11 cellular contexts compared by ENCODE assay signal in the genomic region with DNA sequence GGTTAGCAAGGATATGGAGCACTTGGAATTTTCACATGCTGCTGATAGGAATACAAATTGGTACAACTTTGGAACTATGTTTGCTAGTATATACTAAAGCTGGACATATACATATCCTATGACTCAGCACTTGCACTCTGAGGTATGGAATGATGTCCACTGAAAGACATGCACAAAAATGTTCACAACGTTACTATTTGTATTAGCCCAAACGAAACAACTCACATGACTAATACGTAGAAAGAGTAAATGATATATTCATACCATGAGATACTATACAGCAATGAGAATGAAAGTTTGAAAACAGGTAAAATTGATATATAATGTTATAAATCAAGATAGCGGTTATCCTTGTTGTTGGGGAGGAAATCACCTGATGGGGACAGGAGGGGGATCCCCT. TPM values are rescaled to one million over a fixed set of nuclear protein-coding genes. Genes with fewer than 3 reads are reported as not detected.
A peak's percentile ranks its signal among the peaks of the same experiment; 100 is the strongest.
DNase-seq lines count a peak whose midpoint lies in the region; ATAC-seq, FAIRE-seq and TF ChIP-seq lines count a peak whose summit lies in the region.
"Had no signal": no experiment of that assay in that cellular context is flagged by ENCODE, and none has a peak within 500 bp of the region (broad histone marks: within the 10 kb centered on the region; RNA-seq: fewer than 3 reads in every experiment).

No MANE protein-coding gene starts in this region.

- H3K79me2 ChIP-seq in K562 (ENCODE audit: control insufficient read depth, insufficient read depth, low read length), result no peaks in the 10 kb centered on the region

- peaks cover 0 to 2% of the 10 kb centered on the region in 2 experiments; a peak in 2 of 5 replicates for H3K4me1 ChIP-seq in K562 (replicated peaks in 1 of 2; ENCODE audit: control insufficient read depth in 2 of 2, insufficient read depth in 2 of 2, low read length in 2 of 2)

- no TSS peak for BruUV-seq in K562 (replicated peaks; lab: Mats Ljungman, UMichigan)

- TF ChIP-seq EP300 in K562 (IDR thresholded peaks at IDR 0.05; ENCODE audit: low read length), result no peak

- no peaks in the 10 kb centered on the region for H3K27me3 Mint-ChIP-seq in activated CD8-positive, alpha-beta memory T cell treated with anti-CD3 and anti-CD28 coated beads, Interleukin-2, amount 10 ng/mL, durations not matched to agents 7 days and 5 days

- H3K27ac Mint-ChIP-seq in activated CD8-positive, alpha-beta memory T cell treated with anti-CD3 and anti-CD28 coated beads, Interleukin-2, amount 10 ng/mL, durations not matched to agents 7 days and 5 days, result no peak overlapping the region

- H3K9me3 ChIP-seq in K562 (replicated peaks; ENCODE audit: control insufficient read depth, insufficient read depth, low read depth, low read length), result no peaks in the 10 kb centered on the region
- H3K9me3 ChIP-seq: BLaER1 treated with 17β-estradiol and CSF1 and Interleukin-3, amounts not matched to agents 10 nM and 100 nM; heart left ventricle had no signal

- no peak overlapping the region for H3K9ac ChIP-seq in K562 (ENCODE audit: insufficient read depth in 1 of 2, low read depth in 2 of 2, low read length in 2 of 2)
- H3K9ac ChIP-seq: BLaER1 treated with 17β-estradiol and CSF1 and Interleukin-3, amounts not matched to agents 10 nM and 100 nM had no signal

- H3K27ac ChIP-seq in K562 (ENCODE audit: extremely low read depth, low read depth, low read length), result no peak overlapping the region
- H3K27ac ChIP-seq: BLaER1 treated with 17β-estradiol and CSF1 and Interleukin-3, amounts not matched to agents 10 nM and 100 nM; heart left ventricle had no signal

- H2AFZ ChIP-seq in K562 (ENCODE audit: low read depth, low read length), result no peak overlapping the region

- no peaks in the 10 kb centered on the region for H4K20me1 ChIP-seq in K562 (replicated peaks; ENCODE audit: control insufficient read depth, insufficient read depth, low read length)
- H4K20me1 ChIP-seq: BLaER1 treated with 17β-estradiol and CSF1 and Interleukin-3, amounts not matched to agents 10 nM and 100 nM had no signal

- no peaks in the 10 kb centered on the region for H3K9me1 ChIP-seq in K562 (ENCODE audit: control insufficient read depth, insufficient read depth, low read length)

- in situ Hi-C loops in K562 (cut with MboI), result no loop called here

- DNase-seq in ELR (ENCODE audit: low read depth) (peak; percentile 83), K562 (ENCODE audit: extremely low read depth in 1 of 4, low spot score in 3 of 4) (no peak), Ammon's horn (ENCODE audit: low spot score) (no peak), NCI-H226 (no peak)
- no peak for DNase-seq in activated CD8-positive, alpha-beta memory T cell treated with anti-CD3 and anti-CD28 coated beads, Interleukin-2, amount 10 ng/mL, durations not matched to agents 7 days and 5 days
- DNase-seq: heart left ventricle, left ventricle myocardium superior had no signal

- H3K36me3 Mint-ChIP-seq in activated CD8-positive, alpha-beta memory T cell treated with anti-CD3 and anti-CD28 coated beads, Interleukin-2, amount 10 ng/mL, durations not matched to agents 7 days and 5 days, result peaks cover 15% of the 10 kb centered on the region

- H3K4me1 Mint-ChIP-seq in activated CD8-positive, alpha-beta memory T cell treated with anti-CD3 and anti-CD28 coated beads, Interleukin-2, amount 10 ng/mL, durations not matched to agents 7 days and 5 days, result peaks cover 36% of the 10 kb centered on the region

- H3K9me3 Mint-ChIP-seq in activated CD8-positive, alpha-beta memory T cell treated with anti-CD3 and anti-CD28 coated beads, Interleukin-2, amount 10 ng/mL, durations not matched to agents 7 days and 5 days (ENCODE audit: low read depth), result peaks cover 2% of the 10 kb centered on the region

- H3K4me3 ChIP-seq in K562, result no peak overlapping the region
- H3K4me3 ChIP-seq: BLaER1 treated with 17β-estradiol and CSF1 and Interleukin-3, amounts not matched to agents 10 nM and 100 nM; heart left ventricle had no signal

- TF ChIP-seq RAD21 in K562 (CRISPR knock-in tag; conservative IDR thresholded peaks at IDR 0.05 in 1 of 2, IDR thresholded peaks at IDR 0.05 in 1 of 2), result no peak

- CTCF ChIA-PET in K562 (lab: Yijun Ruan, JAX; ENCODE audit: low intra/inter-chr PET ratio), result no interaction called here
- CTCF ChIA-PET in activated CD8-positive, alpha-beta memory T cell treated with anti-CD3 and anti-CD28 coated beads, Interleukin-2, amount 10 ng/mL, durations not matched to agents 7 days and 5 days (lab: Charles Lee), result no interaction called here

- TF ChIP-seq CTCF in K562 (IDR thresholded peaks at IDR 0.05 in 2 of 3, conservative IDR thresholded peaks at IDR 0.05 in 1 of 3; ENCODE audit: insufficient read depth in 2 of 3, low read depth in 1 of 3, low read length in 3 of 3), result no peak

- FAIRE-seq in K562 (lab: Jason Lieb, UNC), result no peak

- H3K36me3 ChIP-seq in K562 (ENCODE audit: control insufficient read depth, insufficient read depth, low read length), result no peaks in the 10 kb centered on the region
- H3K36me3 ChIP-seq: BLaER1 treated with 17β-estradiol and CSF1 and Interleukin-3, amounts not matched to agents 10 nM and 100 nM; heart left ventricle had no signal

- no peak overlapping the region for H3K4me3 Mint-ChIP-seq in activated CD8-positive, alpha-beta memory T cell treated with anti-CD3 and anti-CD28 coated beads, Interleukin-2, amount 10 ng/mL, durations not matched to agents 7 days and 5 days

- ATAC-seq in GM19025 (IDR thresholded peaks at IDR 0.05; ENCODE audit: low read depth, unreplicated experiment) (peak; percentile 45), HG03060 (IDR thresholded peaks at IDR 0.05; ENCODE audit: low read depth, unreplicated experiment) (peak; percentile 35), K562 (peak; percentile 59; the same call in 2 of the 3 replicates), GM21367 (IDR thresholded peaks at IDR 0.05; ENCODE audit: unreplicated experiment) (no peak)
- no peak for ATAC-seq in activated CD8-positive, alpha-beta memory T cell treated with anti-CD3 and anti-CD28 coated beads, Interleukin-2, amount 10 ng/mL, durations not matched to agents 7 days and 5 days
- ATAC-seq: heart left ventricle, left ventricle myocardium superior had no signal

- H3K4me2 ChIP-seq in K562 (ENCODE audit: insufficient read depth, low read length), result no peak overlapping the region
- H3K4me2 ChIP-seq: BLaER1 treated with 17β-estradiol and CSF1 and Interleukin-3, amounts not matched to agents 10 nM and 100 nM had no signal

- TF ChIP-seq POLR2A in K562 (conservative IDR thresholded peaks at IDR 0.05), result no peak

- intact Hi-C loops in K562 (cut with micrococcal nuclease), result no loop called here

- H3K27me3 ChIP-seq in K562 (ENCODE audit: control insufficient read depth in 2 of 2, insufficient read depth in 2 of 2, low read length in 2 of 2), result no peaks in the 10 kb centered on the region
- H3K27me3 ChIP-seq: BLaER1 treated with 17β-estradiol and CSF1 and Interleukin-3, amounts not matched to agents 10 nM and 100 nM; heart left ventricle had no signal

- 33% methylated on average over 4 of the region's 4 CpGs for WGBS in K562 (ENCODE audit: insufficient coverage, low coverage, missing lambda C conversion rate)

- POLR2A ChIA-PET in K562 (lab: Yijun Ruan, JAX), result interaction anchor here (0.6 kb wide), 1 partner anchor 46 kb away, joined by 3 read pairs; no protein-coding TSS in a partner anchor

RNA-seq across cellular contexts. Expression of a gene that starts 45.5 kb away (rescaled TPM):
- 14.0 and 31.6 TPM in 2 replicates for total RNA-seq in K562 (2011; cell fraction: chromatin; rRNA removed; ENCODE audit: low replicate concordance)
- 8.8 and 11.4 TPM in 2 replicates for total RNA-seq in K562 (2011; cell fraction: nucleolus; rRNA removed)
- total RNA-seq in K562 (2011; cell fraction: nucleoplasm; rRNA removed), result 23.0 and 38.4 TPM in 2 replicates
- total RNA-seq in K562 (2014; rRNA removed) (24.8 and 31.2 TPM in 2 replicates), K562 (2014; rRNA removed; fragmentation: Illumina TruSeq; extraction: Trizol) (40.5 and 46.8 TPM in 2 replicates), K562 (2015; rRNA removed; fragmentation: Illumina TruSeq; extraction: Trizol) (38.0 and 39.7 TPM in 2 replicates), K562 (2021) (32.7 and 34.2 TPM in 2 replicates)
- polyA plus RNA-seq in K562 (2011; rRNA removed) (30.9 and 44.3 TPM in 2 replicates), K562 (2014; fragmentation: Illumina TruSeq; extraction: Trizol) (30.0 and 33.8 TPM in 2 replicates), K562 (2014; fragmentation: Nextera tagmentation; extraction: Ambion mirVana) (10 to 100 TPM; 25.9 to 27.9 TPM), K562 (2014; rRNA removed) (27.6 and 34.3 TPM in 2 replicates)
- polyA plus RNA-seq in K562 (2011; cell fraction: cytosol; rRNA removed), result 9.3 and 24.7 TPM in 2 replicates
- polyA plus RNA-seq in K562 (2011; cell fraction: nucleus; rRNA removed), result 6.0 and 9.8 TPM in 2 replicates
- 25.2 and 27.7 TPM in 2 replicates for polyA plus RNA-seq in K562 (2012)
- polyA minus RNA-seq in K562 (2011; rRNA and poly(A)+ RNA removed), result 57.8 and 58.4 TPM in 2 replicates
- polyA minus RNA-seq in K562 (2011; cell fraction: cytosol; rRNA and poly(A)+ RNA removed), result 12.7 and 19.6 TPM in 2 replicates
- polyA minus RNA-seq in K562 (2011; cell fraction: nucleus; rRNA and poly(A)+ RNA removed), result 11.4 and 14.8 TPM in 2 replicates
- 100 to 1,000 TPM; 118 to 149 TPM for total RNA-seq in activated CD8-positive, alpha-beta memory T cell treated with anti-CD3 and anti-CD28 coated beads, Interleukin-2, amount 10 ng/mL, durations not matched to agents 7 days and 5 days

RNA-seq across cellular contexts. Expression of a gene that starts 47.6 kb away (rescaled TPM):
- 3.4 and 15.9 TPM in 2 replicates for total RNA-seq in K562 (2011; cell fraction: chromatin; rRNA removed; ENCODE audit: low replicate concordance)
- total RNA-seq in K562 (2011; cell fraction: nucleolus; rRNA removed), result 2.3 and 5.9 TPM in 2 replicates
- total RNA-seq in K562 (2011; cell fraction: nucleoplasm; rRNA removed), result 7.1 and 17.6 TPM in 2 replicates
- total RNA-seq in K562 (2014; rRNA removed) (16.2 and 22.9 TPM in 2 replicates), K562 (2014; rRNA removed; fragmentation: Illumina TruSeq; extraction: Trizol) (39.4 and 43.5 TPM in 2 replicates), K562 (2015; rRNA removed; fragmentation: Illumina TruSeq; extraction: Trizol) (28.1 and 33.3 TPM in 2 replicates), K562 (2021) (27.1 and 32.7 TPM in 2 replicates)
- polyA plus RNA-seq in K562 (2011; rRNA removed) (18.4 and 24.1 TPM in 2 replicates), K562 (2014; fragmentation: Illumina TruSeq; extraction: Trizol) (33.4 and 37.2 TPM in 2 replicates), K562 (2014; fragmentation: Nextera tagmentation; extraction: Ambion mirVana) (10 to 100 TPM; 53.6 to 70.1 TPM), K562 (2014; rRNA removed) (24.4 and 28.3 TPM in 2 replicates)
- polyA plus RNA-seq in K562 (2011; cell fraction: cytosol; rRNA removed), result 3.9 and 8.6 TPM in 2 replicates
- 3.9 and 4.9 TPM in 2 replicates for polyA plus RNA-seq in K562 (2011; cell fraction: nucleus; rRNA removed)
- polyA plus RNA-seq in K562 (2012), result 16.2 and 18.8 TPM in 2 replicates
- polyA minus RNA-seq in K562 (2011; rRNA and poly(A)+ RNA removed), result 11.9 and 12.4 TPM in 2 replicates
- 14.7 and 19.9 TPM in 2 replicates for polyA minus RNA-seq in K562 (2011; cell fraction: cytosol; rRNA and poly(A)+ RNA removed)
- 2.0 and 4.0 TPM in 2 replicates for polyA minus RNA-seq in K562 (2011; cell fraction: nucleus; rRNA and poly(A)+ RNA removed)
- 10 to 100 TPM; 12.2 to 15.4 TPM for total RNA-seq in activated CD8-positive, alpha-beta memory T cell treated with anti-CD3 and anti-CD28 coated beads, Interleukin-2, amount 10 ng/mL, durations not matched to agents 7 days and 5 days

RNA-seq across cellular contexts. Expression of a gene that starts 53.3 kb away (rescaled TPM):
- 107 and 146 TPM in 2 replicates for total RNA-seq in K562 (2011; cell fraction: chromatin; rRNA removed; ENCODE audit: low replicate concordance)
- 142 and 143 TPM in 2 replicates for total RNA-seq in K562 (2011; cell fraction: nucleolus; rRNA removed)
- total RNA-seq in K562 (2011; cell fraction: nucleoplasm; rRNA removed), result 174 and 224 TPM in 2 replicates
- 377 and 382 TPM in 2 replicates for total RNA-seq in K562 (2014; rRNA removed)
- 401 and 433 TPM in 2 replicates for total RNA-seq in K562 (2014; rRNA removed; fragmentation: Illumina TruSeq; extraction: Trizol)
- 460 and 500 TPM in 2 replicates for total RNA-seq in K562 (2015; rRNA removed; fragmentation: Illumina TruSeq; extraction: Trizol)
- total RNA-seq in K562 (2021), result 296 and 326 TPM in 2 replicates
- 922 and 1,017 TPM in 2 replicates for polyA plus RNA-seq in K562 (2011; rRNA removed)
- 360 and 636 TPM in 2 replicates for polyA plus RNA-seq in K562 (2011; cell fraction: cytosol; rRNA removed)
- 333 and 486 TPM in 2 replicates for polyA plus RNA-seq in K562 (2011; cell fraction: nucleus; rRNA removed)
- 503 and 613 TPM in 2 replicates for polyA plus RNA-seq in K562 (2012)
- 284 and 302 TPM in 2 replicates for polyA plus RNA-seq in K562 (2014; fragmentation: Illumina TruSeq; extraction: Trizol)
- polyA plus RNA-seq in K562 (2014; fragmentation: Nextera tagmentation; extraction: Ambion mirVana), result 1,000 to 10,000 TPM; 1,005 to 1,027 TPM
- 596 and 707 TPM in 2 replicates for polyA plus RNA-seq in K562 (2014; rRNA removed)
- 291 and 318 TPM in 2 replicates for polyA minus RNA-seq in K562 (2011; rRNA and poly(A)+ RNA removed)
- 107 and 120 TPM in 2 replicates for polyA minus RNA-seq in K562 (2011; cell fraction: cytosol; rRNA and poly(A)+ RNA removed)
- polyA minus RNA-seq in K562 (2011; cell fraction: nucleus; rRNA and poly(A)+ RNA removed), result 79.7 and 139 TPM in 2 replicates
- 100 to 1,000 TPM; 261 to 288 TPM for total RNA-seq in activated CD8-positive, alpha-beta memory T cell treated with anti-CD3 and anti-CD28 coated beads, Interleukin-2, amount 10 ng/mL, durations not matched to agents 7 days and 5 days

Comparison
In these comparisons a context has a peak if more than half of its experiments do, and no peak if none do; other contexts are left out.
1. ATAC-seq: peak in GM19025 (single experiment), HG03060 (single experiment) and K562 (single experiment); none in GM21367 (single experiment) and activated CD8-positive, alpha-beta memory T cell treated with anti-CD3 and anti-CD28 coated beads, Interleukin-2, amount 10 ng/mL, durations not matched to agents 7 days and 5 days (single experiment).